ENCODE assay signal across 2 cellular contexts in genomic region chr10:17199351-17199804, GRCh38.
TF ChIP-seq lines count a peak whose summit lies in the region.

No MANE protein-coding gene starts in this region.

TF ChIP-seq in HEK293, 187 proteins besides CTCF, POLR2A, EP300 and RAD21 (continued from another document and continues in another):
- TF ChIP-seq ZXDB (tag by site-specific recombination; IDR thresholded peaks at IDR 0.05) (peak; percentile 66; the same call in 1 of the 2 replicates), OSR2 (tag by site-specific recombination; IDR thresholded peaks at IDR 0.05) (peak; percentile 91), IKZF3 (tag by site-specific recombination; IDR thresholded peaks at IDR 0.05) (peak; percentile 94), REPIN1 (tag by site-specific recombination; IDR thresholded peaks at IDR 0.05; ENCODE audit: low read depth) (no peak), WT1 (tag by site-specific recombination; IDR thresholded peaks at IDR 0.05) (peak; percentile 70; the same call in 1 of the 2 replicates), ZNF600 (tag by site-specific recombination; IDR thresholded peaks at IDR 0.05) (peak; percentile 100), ZNF324 (tag by site-specific recombination; IDR thresholded peaks at IDR 0.05) (0 out of 2 replicates have a peak, but pooled peaks have one; percentile 43), ZFP69B (tag by site-specific recombination; IDR thresholded peaks at IDR 0.05) (0 out of 2 replicates have a peak, but pooled peaks have one; percentile 16), ZNF629 (tag by site-specific recombination; IDR thresholded peaks at IDR 0.05) (peak; percentile 47), ZBTB44 (tag by site-specific recombination; IDR thresholded peaks at IDR 0.05) (peak; percentile 52; the same call in 1 of the 2 replicates), TCF7L2 (IDR thresholded peaks at IDR 0.05; ENCODE audit: borderline replicate concordance, low read depth, low read length) (0 out of 2 replicates have a peak, but pooled peaks have one; percentile 47), ZNF660 (tag by site-specific recombination; IDR thresholded peaks at IDR 0.05) (0 out of 2 replicates have a peak, but pooled peaks have one; percentile 41), ZNF335 (tag by site-specific recombination; conservative IDR thresholded peaks at IDR 0.05) (peak; percentile 55), KLF17 (tag by site-specific recombination; IDR thresholded peaks at IDR 0.05) (no peak), ZNF10 (tag by site-specific recombination; IDR thresholded peaks at IDR 0.05) (0 out of 2 replicates have a peak, but pooled peaks have one; percentile 11), ZNF24 (tag by site-specific recombination; IDR thresholded peaks at IDR 0.05) (peak; percentile 42; the same call in 1 of the 2 replicates), ZNF558 (tag by site-specific recombination; IDR thresholded peaks at IDR 0.05) (peak; percentile 25; the same call in 1 of the 2 replicates), ZEB2 (tag by site-specific recombination; IDR thresholded peaks at IDR 0.05) (peak; percentile 82), ZNF514 (tag by site-specific recombination; IDR thresholded peaks at IDR 0.05) (no peak), HOXD13 (CRISPR knock-in tag; IDR thresholded peaks at IDR 0.05; ENCODE audit: borderline replicate concordance) (no peak), ZNF426 (tag by site-specific recombination; IDR thresholded peaks at IDR 0.05) (no peak), ZBTB17 (tag by site-specific recombination; IDR thresholded peaks at IDR 0.05) (peak; percentile 94), PRDM10 (tag by site-specific recombination; IDR thresholded peaks at IDR 0.05) (peak; percentile 52; the same call in 1 of the 2 replicates), MZF1 (tag by site-specific recombination; IDR thresholded peaks at IDR 0.05; ENCODE audit: borderline replicate concordance) (peak; percentile 73), GLI4 (tag by site-specific recombination; IDR thresholded peaks at IDR 0.05) (no peak)

TF ChIP-seq in K562, 482 proteins besides CTCF, POLR2A, EP300 and RAD21 (continued from another document and continues in another):
- TF ChIP-seq ELK3 (CRISPR knock-in tag; IDR thresholded peaks at IDR 0.05) (no peak), FOXJ2 (tag; IDR thresholded peaks at IDR 0.05) (0 out of 2 replicates have a peak, but pooled peaks have one; percentile 49), HOMEZ (CRISPR knock-in tag; IDR thresholded peaks at IDR 0.05) (no peak), PYGO2 (tag; IDR thresholded peaks at IDR 0.05) (no peak), TEAD1 (CRISPR knock-in tag; IDR thresholded peaks at IDR 0.05) (no peak), EHMT2 (IDR thresholded peaks at IDR 0.05) (peak; percentile 8; the same call in 1 of the 2 replicates), NFIX (CRISPR knock-in tag; IDR thresholded peaks at IDR 0.05; ENCODE audit: low read depth) (no peak), CEBPB (tag; IDR thresholded peaks at IDR 0.05) (peak; percentile 86), USF1 (CRISPR knock-in tag; IDR thresholded peaks at IDR 0.05) (no peak), ZKSCAN8 (CRISPR knock-in tag; IDR thresholded peaks at IDR 0.05) (no peak), CBX5 (IDR thresholded peaks at IDR 0.05; ENCODE audit: borderline replicate concordance, low read depth) (no peak), CEBPG (CRISPR knock-in tag; IDR thresholded peaks at IDR 0.05) (0 out of 2 replicates have a peak, but pooled peaks have one; percentile 32), CEBPG (tag; conservative IDR thresholded peaks at IDR 0.05 in 1 of 2, IDR thresholded peaks at IDR 0.05 in 1 of 2) (peak; percentile 69 to 78), GABPB2 (CRISPR knock-in tag; conservative IDR thresholded peaks at IDR 0.05) (no peak), ZC3H11A (IDR thresholded peaks at IDR 0.05; ENCODE audit: low read depth, low read length) (no peak), TRIM25 (IDR thresholded peaks at IDR 0.05; ENCODE audit: borderline replicate concordance) (no peak), ZNF584 (CRISPR knock-in tag; IDR thresholded peaks at IDR 0.05; ENCODE audit: low read depth) (0 out of 2 replicates have a peak, but pooled peaks have one; percentile 30), TOE1 (IDR thresholded peaks at IDR 0.05; ENCODE audit: borderline replicate concordance) (peak; percentile 18; the same call in 1 of the 2 replicates), TOE1 (CRISPR knock-in tag; IDR thresholded peaks at IDR 0.05; ENCODE audit: borderline replicate concordance, low read depth) (no peak), ZNF589 (CRISPR knock-in tag; IDR thresholded peaks at IDR 0.05; ENCODE audit: low read depth) (peak; percentile 60; the same call in 1 of the 2 replicates), ZNF347 (CRISPR knock-in tag; IDR thresholded peaks at IDR 0.05; ENCODE audit: low read depth) (no peak), POLR2G (IDR thresholded peaks at IDR 0.05; ENCODE audit: low read depth, low read length) (no peak), TAL1 (IDR thresholded peaks at IDR 0.05) (no peak), POLR2H (tag; IDR thresholded peaks at IDR 0.05; ENCODE audit: low read depth) (no peak), CBFB (CRISPR knock-in tag; IDR thresholded peaks at IDR 0.05) (no peak), FOSL1 (tag; conservative IDR thresholded peaks at IDR 0.05) (no peak), CHCHD3 (CRISPR knock-in tag; IDR thresholded peaks at IDR 0.05) (no peak), CBX1 (IDR thresholded peaks at IDR 0.05; ENCODE audit: low read depth) (no peak), SMARCA5 (IDR thresholded peaks at IDR 0.05) (0 out of 2 replicates have a peak, but pooled peaks have one; percentile 37), CUX1 (CRISPR knock-in tag; IDR thresholded peaks at IDR 0.05) (no peak), NCOR1 (IDR thresholded peaks at IDR 0.05) (no peak; the same call in 1 of the 2 replicates), ARID1B (IDR thresholded peaks at IDR 0.05) (peak; percentile 41; the same call in 1 of the 2 replicates), SIN3A (IDR thresholded peaks at IDR 0.05; ENCODE audit: borderline replicate concordance in 2 of 2, control insufficient read depth in 1 of 2, low read depth in 2 of 2, low read length in 2 of 2) (no peak), PHF20 (IDR thresholded peaks at IDR 0.05; ENCODE audit: partially characterized antibody) (no peak), ZNF707 (CRISPR knock-in tag; conservative IDR thresholded peaks at IDR 0.05) (no peak), ASH1L (IDR thresholded peaks at IDR 0.05; ENCODE audit: borderline replicate concordance, low read depth, partially characterized antibody) (no peak), ZSCAN32 (CRISPR knock-in tag; IDR thresholded peaks at IDR 0.05) (no peak), BDP1 (IDR thresholded peaks at IDR 0.05; ENCODE audit: insufficient read depth, insufficient read length) (no peak), E4F1 (CRISPR knock-in tag; IDR thresholded peaks at IDR 0.05; ENCODE audit: borderline replicate concordance) (no peak), SMAD1 (IDR thresholded peaks at IDR 0.05; ENCODE audit: low read depth, low read length, partially characterized antibody) (no peak), LCOR (CRISPR knock-in tag; IDR thresholded peaks at IDR 0.05) (no peak), ZBTB9 (CRISPR knock-in tag; IDR thresholded peaks at IDR 0.05) (no peak)
